In genomic region chr2:106816974-106817373, GRCh38 we compare ENCODE assay signal across 17 cellular contexts.
DNase-seq lines count a peak whose midpoint lies in the region; ATAC-seq and TF ChIP-seq lines count a peak whose summit lies in the region.
"Had no signal": no experiment of that assay in that cellular context is flagged by ENCODE, and none has a peak within 500 bp of the region (broad histone marks: within the 10 kb centered on the region; RNA-seq: fewer than 3 reads in every experiment).

No MANE protein-coding gene starts in this region.

- peak overlapping the region; percentile 25 for H3K27ac Mint-ChIP-seq in chondrocyte (ENCODE audit: unreplicated experiment)

- no peaks in the 10 kb centered on the region for H3K27me3 Mint-ChIP-seq in chondrocyte (ENCODE audit: low read depth)

- H3K27me3 ChIP-seq in right cardiac atrium (ENCODE audit: control insufficient read depth, insufficient read depth) (no peaks in the 10 kb centered on the region), prostate gland (replicated peaks; ENCODE audit: insufficient read depth) (no peaks in the 10 kb centered on the region)

- H3K27ac ChIP-seq in right cardiac atrium (ENCODE audit: low read length) (no peak overlapping the region), prostate gland (no peak overlapping the region)
- H3K27ac ChIP-seq: C4-2B, GM23248 had no signal

- 56% methylated on average over 4 of the region's 4 CpGs for WGBS in right cardiac atrium
- 72% methylated on average over 4 of the region's 4 CpGs for WGBS in prostate gland

- H3K4me1 ChIP-seq in right cardiac atrium (ENCODE audit: control insufficient read depth, insufficient read depth, low read length) (no peaks in the 10 kb centered on the region), prostate gland (replicated peaks) (no peaks in the 10 kb centered on the region)

- no peak for TF ChIP-seq POLR2A in prostate gland (IDR thresholded peaks at IDR 0.05)

- TF ChIP-seq CTCF in chondrocyte (IDR thresholded peaks at IDR 0.05) (no peak), prostate gland (IDR thresholded peaks at IDR 0.05) (no peak)

- H3K36me3 Mint-ChIP-seq in chondrocyte (ENCODE audit: low read depth) = peaks cover 34% of the 10 kb centered on the region

- peaks cover 76% of the 10 kb centered on the region for H3K4me1 Mint-ChIP-seq in chondrocyte (ENCODE audit: low read depth)

- H3K4me3 ChIP-seq in right cardiac atrium (ENCODE audit: low read length) (no peak overlapping the region), prostate gland (no peak overlapping the region)
- H3K4me3 ChIP-seq: GM23248 had no signal

- ATAC-seq in right cardiac atrium (peak; percentile 70 to 83), sciatic nerve (peak; percentile 41), HG02970 (IDR thresholded peaks at IDR 0.05; ENCODE audit: low FRiP score, unreplicated experiment) (no peak), GM21825 (IDR thresholded peaks at IDR 0.05; ENCODE audit: unreplicated experiment) (no peak)
- ATAC-seq: Panc1 had no signal

- peak; percentile 49 for DNase-seq in Ammon's horn (ENCODE audit: low spot score)
- no peak for DNase-seq in chondrocyte (ENCODE audit: low spot score)
- DNase-seq in right cardiac atrium = peak; percentile 61 to 84 (median 78)
- DNase-seq in sciatic nerve (ENCODE audit: low spot score) = no peak
- no peak for DNase-seq in prostate gland (ENCODE audit: low spot score)
- no peak for DNase-seq in DMS153 (lab: John Stamatoyannopoulos, UW)
- DNase-seq: COR-L47, DMS53, GM23248, NCI-H1048, NCI-H446 treated with DMSO at 0.1 percent for 48 hours, NCI-H82, SHP77 treated with DMSO at 0.1 percent for 48 hours had no signal

- no peak overlapping the region for H3K4me3 Mint-ChIP-seq in chondrocyte (ENCODE audit: unreplicated experiment)

- no peaks in the 10 kb centered on the region for H3K9me3 ChIP-seq in right cardiac atrium (ENCODE audit: control insufficient read depth, low read length)
- no peaks in the 10 kb centered on the region for H3K9me3 ChIP-seq in prostate gland

- no peaks in the 10 kb centered on the region for H3K36me3 ChIP-seq in prostate gland

- H3K9me3 Mint-ChIP-seq in chondrocyte (ENCODE audit: low read depth) = peaks cover 16% of the 10 kb centered on the region

- intact Hi-C loops in right cardiac atrium (cut with DNase I) = no loop called here
- intact Hi-C loops in sciatic nerve (cut with DNase I) = no loop called here
- intact Hi-C loops in prostate gland (cut with DNase I) = no loop called here

Comparison
In these comparisons a context has a peak if more than half of its experiments do, and no peak if none do; other contexts are left out.
1. DNase-seq: peak in Ammon's horn (single experiment) and right cardiac atrium (3 of 3); none in chondrocyte (single experiment), sciatic nerve (single experiment), prostate gland (single experiment) and DMS153 (single experiment).
2. ATAC-seq: peak in right cardiac atrium (2 of 2) and sciatic nerve (single experiment); none in HG02970 (single experiment) and GM21825 (single experiment).